In the genomic region with DNA sequence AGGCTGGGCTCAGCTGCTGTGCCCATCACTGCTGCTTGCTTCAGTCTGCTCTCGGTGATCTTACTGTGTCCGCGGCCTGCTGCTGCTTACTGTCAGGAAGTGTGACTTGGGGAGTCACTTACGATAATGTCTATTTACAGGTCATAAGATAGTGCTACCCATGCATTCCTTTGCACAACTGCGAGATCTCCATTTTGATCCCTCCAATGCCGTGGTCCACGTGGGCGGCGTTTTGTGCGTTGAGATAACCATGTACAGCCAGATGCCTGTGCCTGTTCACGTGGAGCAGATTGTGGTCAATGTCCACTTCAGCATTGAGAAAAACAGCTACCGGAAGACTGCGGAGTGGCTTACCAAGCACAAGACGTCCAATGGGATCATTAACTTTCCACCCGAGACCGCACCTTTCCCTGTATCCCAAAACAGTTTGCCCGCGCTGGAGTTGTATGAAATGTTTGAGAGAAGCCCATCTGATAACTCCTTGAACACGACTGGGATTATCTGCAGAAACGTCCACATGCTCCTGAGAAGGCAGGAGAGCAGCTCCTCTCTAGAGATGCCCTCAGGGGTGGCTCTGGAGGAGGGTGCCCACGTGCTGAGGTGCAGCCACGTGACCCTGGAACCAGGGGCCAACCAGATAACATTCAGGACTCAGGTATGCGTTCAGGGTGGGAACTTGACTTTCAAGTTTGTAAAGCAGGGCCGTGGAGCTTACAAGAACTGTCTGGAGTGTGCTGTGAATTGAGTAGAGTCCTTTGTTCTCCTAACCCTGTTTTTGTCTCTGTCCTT, we compare ENCODE assay signal across 10 cellular contexts. TPM values are rescaled to one million over a fixed set of nuclear protein-coding genes. Genes with fewer than 3 reads are reported as not detected.
DNase-seq lines count a peak whose midpoint lies in the region; ATAC-seq and TF ChIP-seq lines count a peak whose summit lies in the region.
"Had no signal": no experiment of that assay in that cellular context is flagged by ENCODE, and none has a peak within 500 bp of the region (broad histone marks: within the 10 kb centered on the region; RNA-seq: fewer than 3 reads in every experiment).

No MANE protein-coding gene starts in this region.

- H3K4me3 ChIP-seq in heart right ventricle (no peak overlapping the region), urinary bladder (ENCODE audit: low read depth, low read length) (no peak overlapping the region), BE2C (ENCODE audit: low read depth, low read length) (no peak overlapping the region)
- peak overlapping the region; percentile 50 for H3K4me3 ChIP-seq in naive thymus-derived CD4-positive, alpha-beta T cell (ENCODE audit: low read length)

- no peak overlapping the region for H3K4me3 Mint-ChIP-seq in chondrocyte (ENCODE audit: unreplicated experiment)
- peak overlapping the region; percentile 74 to 89 (median 82) for H3K4me3 Mint-ChIP-seq in naive thymus-derived CD4-positive, alpha-beta T cell

- H3K9me3 ChIP-seq in heart right ventricle (no peaks in the 10 kb centered on the region), BE2C (no peaks in the 10 kb centered on the region)
- no peaks in the 10 kb centered on the region for H3K9me3 ChIP-seq in naive thymus-derived CD4-positive, alpha-beta T cell (ENCODE audit: control insufficient read depth in 2 of 3, low read length in 3 of 3)

- WGBS in heart right ventricle, 2 donors = 58 to 73% methylated on average over 24 of the region's 24 CpGs
- 83% methylated on average over 24 of the region's 24 CpGs for WGBS in urinary bladder

- ATAC-seq in heart right ventricle (peak in 1 of 8 donors; percentile 32), Right ventricle myocardium superior (ENCODE audit: poor library complexity) (no peak), HG03571 (IDR thresholded peaks at IDR 0.05; ENCODE audit: unreplicated experiment) (no peak)
- ATAC-seq in naive thymus-derived CD4-positive, alpha-beta T cell = no peak

- no peak for TF ChIP-seq CTCF in heart right ventricle (IDR thresholded peaks at IDR 0.05)
- TF ChIP-seq CTCF in chondrocyte (IDR thresholded peaks at IDR 0.05) = no peak
- no peak for TF ChIP-seq CTCF in BE2C (IDR thresholded peaks at IDR 0.05; ENCODE audit: low read depth, low read length)

- peak overlapping the region; percentile 20 for H3K27ac Mint-ChIP-seq in chondrocyte (ENCODE audit: unreplicated experiment)
- peak overlapping the region; percentile 92 to 99 (median 97) for H3K27ac Mint-ChIP-seq in naive thymus-derived CD4-positive, alpha-beta T cell

- H3K27ac ChIP-seq in heart right ventricle (peak overlapping the region in 9 of 10 donors; percentile 13 to 89 (median 80)), urinary bladder (ENCODE audit: low read depth) (peak overlapping the region; percentile 69)
- peak overlapping the region; percentile 86 for H3K27ac ChIP-seq in naive thymus-derived CD4-positive, alpha-beta T cell (ENCODE audit: low read depth, low read length)
- H3K27ac ChIP-seq: KMS-11 had no signal

- H3K4me1 ChIP-seq in heart right ventricle (peaks cover 29 to 58% (median 55%) of the 10 kb centered on the region in 9 donors), urinary bladder (ENCODE audit: insufficient read depth) (no peaks in the 10 kb centered on the region), BE2C (no peaks in the 10 kb centered on the region)
- peaks cover 70 to 88% of the 10 kb centered on the region in 2 donors for H3K4me1 ChIP-seq in naive thymus-derived CD4-positive, alpha-beta T cell (ENCODE audit: control insufficient read depth in 2 of 2, insufficient read depth in 2 of 2, low read length in 2 of 2)

- CTCF ChIA-PET in naive thymus-derived CD4-positive, alpha-beta T cell (lab: Charles Lee) = interaction anchor here (1.1 to 3.5 kb wide), 3 partner anchors 8 to 15 kb away, joined by 3 to 14 read pairs (median 4); no protein-coding TSS in a partner anchor

- POLR2A ChIA-PET in naive thymus-derived CD4-positive, alpha-beta T cell (lab: Charles Lee) = interaction anchor here (0.7 to 5.5 kb wide), 12 partner anchors 8 to 219 kb away, joined by 3 to 46 read pairs (median 6); partner anchors contain the start of gene TRAPPC10

- intact Hi-C loops in heart right ventricle (cut with DNase I) (no loop called here), Right ventricle myocardium superior (cut with DNase I) (no loop called here)
- intact Hi-C loops in naive thymus-derived CD4-positive, alpha-beta T cell (cut with micrococcal nuclease) = loop anchor here (1.0 kb wide), 1 partner anchor 18 kb away; no protein-coding TSS in a partner anchor

- H3K27me3 ChIP-seq in heart right ventricle = no peaks in the 10 kb centered on the region
- H3K27me3 ChIP-seq in naive thymus-derived CD4-positive, alpha-beta T cell (ENCODE audit: control insufficient read depth in 2 of 2, insufficient read depth in 2 of 2, low read length in 2 of 2) = no peaks in the 10 kb centered on the region
- no peaks in the 10 kb centered on the region for H3K27me3 ChIP-seq in BE2C

- peaks cover 0 to 100% (median 32%) of the 10 kb centered on the region in 9 donors for H3K36me3 ChIP-seq in heart right ventricle
- H3K36me3 ChIP-seq in naive thymus-derived CD4-positive, alpha-beta T cell (ENCODE audit: control insufficient read depth in 2 of 3, insufficient read depth in 3 of 3, low read length in 3 of 3) = peaks cover 4 to 40% (median 5%) of the 10 kb centered on the region in 3 experiments
- H3K36me3 ChIP-seq in urinary bladder (ENCODE audit: insufficient read depth) = no peaks in the 10 kb centered on the region
- H3K36me3 ChIP-seq in BE2C = peaks cover 66% of the 10 kb centered on the region

- peaks cover 42% of the 10 kb centered on the region for H3K36me3 Mint-ChIP-seq in chondrocyte (ENCODE audit: low read depth)
- peaks cover 0 to 59% (median 44%) of the 10 kb centered on the region in 5 donors for H3K36me3 Mint-ChIP-seq in naive thymus-derived CD4-positive, alpha-beta T cell

- H3K27me3 Mint-ChIP-seq in chondrocyte (ENCODE audit: low read depth) = no peaks in the 10 kb centered on the region
- H3K27me3 Mint-ChIP-seq in naive thymus-derived CD4-positive, alpha-beta T cell = no peaks in the 10 kb centered on the region

- H3K9me3 Mint-ChIP-seq in chondrocyte (ENCODE audit: low read depth) = no peaks in the 10 kb centered on the region
- no peaks in the 10 kb centered on the region for H3K9me3 Mint-ChIP-seq in naive thymus-derived CD4-positive, alpha-beta T cell

- peaks cover 8% of the 10 kb centered on the region for H3K4me1 Mint-ChIP-seq in chondrocyte (ENCODE audit: low read depth)
- peaks cover 63 to 97% (median 90%) of the 10 kb centered on the region in 7 donors for H3K4me1 Mint-ChIP-seq in naive thymus-derived CD4-positive, alpha-beta T cell

- DNase-seq in heart right ventricle (no peak), Right ventricle myocardium superior (no peak), chondrocyte (ENCODE audit: low spot score) (peak; percentile 40), NCI-H82 treated with DMSO at 0.1 percent for 48 hours (lab: John Stamatoyannopoulos, UW; ENCODE audit: unreplicated experiment) (no peak), BE2C (no peak)
- DNase-seq in naive thymus-derived CD4-positive, alpha-beta T cell = no peak
- DNase-seq: kidney glomerular epithelial cell had no signal

RNA-seq across cellular contexts. Expression of gene PWP2, which starts 24.4 kb away (rescaled TPM):
- total RNA-seq in heart right ventricle = 10 to 100 TPM in 1 of 10 donors, 1 to 10 TPM in 8, not detected in 1; 1.0 to 14.8 (median 6.5) TPM
- polyA plus RNA-seq in heart right ventricle = 1 to 10 TPM; 2.3 to 5.4 TPM
- total RNA-seq in Right ventricle myocardium superior = 8.6 TPM
- 0.36 to 2.5 TPM (median 1.9 TPM) in 3 replicates for total RNA-seq in chondrocyte
- total RNA-seq in naive thymus-derived CD4-positive, alpha-beta T cell = 10 to 100 TPM; 12.0 to 42.3 (median 23.0) TPM
- 10 to 100 TPM in 1 of 2 donors, 1 to 10 TPM in 1; 8.7 to 17.9 TPM for polyA plus RNA-seq in naive thymus-derived CD4-positive, alpha-beta T cell
- 9.2 TPM for total RNA-seq in urinary bladder
- polyA plus RNA-seq in urinary bladder = 8.6 TPM
- polyA plus RNA-seq in BE2C (2012; ENCODE audit: insufficient read depth, insufficient read length, low read depth) = 33.2 TPM

RNA-seq across cellular contexts. Expression of gene GATD3, which starts 50.6 kb away (rescaled TPM):
- 100 to 1,000 TPM in 4 of 10 donors, 10 to 100 TPM in 5, 1 to 10 TPM in 1; 8.2 to 310 (median 20.2) TPM for total RNA-seq in heart right ventricle
- polyA plus RNA-seq in heart right ventricle = 100 to 1,000 TPM in 1 of 2 donors, 10 to 100 TPM in 1; 15.9 to 116 TPM
- total RNA-seq in Right ventricle myocardium superior = 146 TPM
- 4.4 to 9.5 TPM (median 4.5 TPM) in 3 replicates for total RNA-seq in chondrocyte
- 10 to 100 TPM; 13.3 to 47.8 (median 46.5) TPM for total RNA-seq in naive thymus-derived CD4-positive, alpha-beta T cell
- 10 to 100 TPM; 51.2 to 56.8 TPM for polyA plus RNA-seq in naive thymus-derived CD4-positive, alpha-beta T cell
- total RNA-seq in urinary bladder = 20.9 TPM
- 52.0 TPM for polyA plus RNA-seq in urinary bladder
- polyA plus RNA-seq in BE2C (2012; ENCODE audit: insufficient read depth, insufficient read length, low read depth) = 74.7 TPM

Comparison
In these comparisons a context has a peak if more than half of its experiments do, and no peak if none do; other contexts are left out.
1. intact Hi-C loops: an anchor here in naive thymus-derived CD4-positive, alpha-beta T cell (1.0 kb wide); none called in heart right ventricle and Right ventricle myocardium superior.